8 cellular contexts compared by ENCODE assay signal in genomic region chr2:189440644-189440946, GRCh38. TPM values are rescaled to one million over a fixed set of nuclear protein-coding genes. Genes with fewer than 3 reads are reported as not detected.
DNase-seq lines count a peak whose midpoint lies in the region; ATAC-seq and TF ChIP-seq lines count a peak whose summit lies in the region.

No MANE protein-coding gene starts in this region.

- CTCF ChIA-PET in activated CD4-positive, alpha-beta memory T cell treated with anti-CD3 and anti-CD28 coated beads, Interleukin-2, amount 10 ng/mL, durations not matched to agents 7 days and 5 days (lab: Charles Lee), result interaction anchor here (0.6 to 1.3 kb wide), 3 partner anchors 28 to 322 kb away, joined by 3 to 6 read pairs (median 3); partner anchors contain the start of gene OSGEPL1

- H3K4me3 ChIP-seq in hepatocyte, result peak overlapping the region; percentile 65

- under 1% methylated on average over 8 of the region's 8 CpGs for WGBS in hepatocyte (ENCODE audit: low lambda C conversion rate, missing lambda C conversion rate)

- H3K27me3 ChIP-seq in hepatocyte, result no peaks in the 10 kb centered on the region

- TF ChIP-seq CTCF in hepatocyte (IDR thresholded peaks at IDR 0.05; ENCODE audit: poor library complexity), result no peak

- no peaks in the 10 kb centered on the region for H4K20me1 ChIP-seq in hepatocyte (ENCODE audit: insufficient read depth, poor library complexity, severe bottlenecking)

- H3K9me2 ChIP-seq in hepatocyte (replicated peaks; ENCODE audit: insufficient read depth), result no peaks in the 10 kb centered on the region

- H3K27ac Mint-ChIP-seq in activated CD4-positive, alpha-beta memory T cell treated with anti-CD3 and anti-CD28 coated beads, Interleukin-2, amount 10 ng/mL, durations not matched to agents 7 days and 5 days, result peak overlapping the region; percentile 96
- H3K27ac Mint-ChIP-seq in stimulated activated effector memory CD8-positive, alpha-beta T cell treated with anti-CD3 and anti-CD28 coated beads, Interleukin-12 subunit alpha, Interleukin-12 subunit beta, amount 100 ng/mL, for 72 hours, result peak overlapping the region; percentile 96

- peak overlapping the region; percentile 98 for H3K4me3 Mint-ChIP-seq in activated CD4-positive, alpha-beta memory T cell treated with anti-CD3 and anti-CD28 coated beads, Interleukin-2, amount 10 ng/mL, durations not matched to agents 7 days and 5 days
- no peak overlapping the region for H3K4me3 Mint-ChIP-seq in stimulated activated effector memory CD8-positive, alpha-beta T cell treated with anti-CD3 and anti-CD28 coated beads, Interleukin-12 subunit alpha, Interleukin-12 subunit beta, amount 100 ng/mL, for 72 hours

- H2AFZ ChIP-seq in hepatocyte, result peak overlapping the region; percentile 87

- peaks cover 5% of the 10 kb centered on the region for H3K27me3 Mint-ChIP-seq in activated CD4-positive, alpha-beta memory T cell treated with anti-CD3 and anti-CD28 coated beads, Interleukin-2, amount 10 ng/mL, durations not matched to agents 7 days and 5 days

- H3K27ac ChIP-seq in hepatocyte, result peak overlapping the region; percentile 98

- peaks cover 40% of the 10 kb centered on the region for H3K79me2 ChIP-seq in hepatocyte

- H3K9me3 Mint-ChIP-seq in activated CD4-positive, alpha-beta memory T cell treated with anti-CD3 and anti-CD28 coated beads, Interleukin-2, amount 10 ng/mL, durations not matched to agents 7 days and 5 days, result no peaks in the 10 kb centered on the region
- no peaks in the 10 kb centered on the region for H3K9me3 Mint-ChIP-seq in stimulated activated effector memory CD8-positive, alpha-beta T cell treated with anti-CD3 and anti-CD28 coated beads, Interleukin-12 subunit alpha, Interleukin-12 subunit beta, amount 100 ng/mL, for 72 hours

- no peaks in the 10 kb centered on the region for H3K9me3 ChIP-seq in hepatocyte (ENCODE audit: low read depth)

- POLR2A ChIA-PET in activated CD4-positive, alpha-beta memory T cell treated with anti-CD3 and anti-CD28 coated beads, Interleukin-2, amount 10 ng/mL, durations not matched to agents 7 days and 5 days (lab: Charles Lee), result interaction anchor here (0.6 to 3.8 kb wide), 14 partner anchors 9 to 679 kb away, joined by 3 to 17 read pairs (median 4); partner anchors contain the start of genes ANKAR, ORMDL1, OSGEPL1 and PMS1

- H3K4me2 ChIP-seq in hepatocyte, result peak overlapping the region; percentile 83

- no peaks in the 10 kb centered on the region for H3K36me3 Mint-ChIP-seq in activated CD4-positive, alpha-beta memory T cell treated with anti-CD3 and anti-CD28 coated beads, Interleukin-2, amount 10 ng/mL, durations not matched to agents 7 days and 5 days (ENCODE audit: low read depth)
- peaks cover 10% of the 10 kb centered on the region for H3K36me3 Mint-ChIP-seq in stimulated activated effector memory CD8-positive, alpha-beta T cell treated with anti-CD3 and anti-CD28 coated beads, Interleukin-12 subunit alpha, Interleukin-12 subunit beta, amount 100 ng/mL, for 72 hours

- peaks cover 20% of the 10 kb centered on the region for H3K4me1 Mint-ChIP-seq in activated CD4-positive, alpha-beta memory T cell treated with anti-CD3 and anti-CD28 coated beads, Interleukin-2, amount 10 ng/mL, durations not matched to agents 7 days and 5 days
- H3K4me1 Mint-ChIP-seq in stimulated activated effector memory CD8-positive, alpha-beta T cell treated with anti-CD3 and anti-CD28 coated beads, Interleukin-12 subunit alpha, Interleukin-12 subunit beta, amount 100 ng/mL, for 72 hours, result no peaks in the 10 kb centered on the region

- H3K36me3 ChIP-seq in hepatocyte (replicated peaks; ENCODE audit: insufficient read depth, low read depth), result no peaks in the 10 kb centered on the region

- no peaks in the 10 kb centered on the region for H3K4me1 ChIP-seq in hepatocyte (ENCODE audit: insufficient read depth)

- ATAC-seq in GM19023 (IDR thresholded peaks at IDR 0.05; ENCODE audit: unreplicated experiment) (peak; percentile 30), HG02973 (IDR thresholded peaks at IDR 0.05; ENCODE audit: unreplicated experiment) (peak; percentile 23)
- peak; percentile 24 for ATAC-seq in stimulated activated effector memory CD8-positive, alpha-beta T cell treated with anti-CD3 and anti-CD28 coated beads, Interleukin-12 subunit alpha, Interleukin-12 subunit beta, amount 100 ng/mL, for 72 hours

- DNase-seq in activated CD4-positive, alpha-beta memory T cell treated with anti-CD3 and anti-CD28 coated beads, Interleukin-2, amount 10 ng/mL, durations not matched to agents 7 days and 5 days, result no peak
- DNase-seq in hepatocyte (ENCODE audit: low spot score) (no peak), DMS153 treated with DMSO at 0.1 percent for 48 hours (lab: John Stamatoyannopoulos, UW; ENCODE audit: unreplicated experiment) (no peak), SKM-1 treated with dmso at 0.1 percent for 144 hours (lab: John Stamatoyannopoulos, UW; ENCODE audit: unreplicated experiment) (no peak)
- no peak for DNase-seq in stimulated activated effector memory CD8-positive, alpha-beta T cell treated with anti-CD3 and anti-CD28 coated beads, Interleukin-12 subunit alpha, Interleukin-12 subunit beta, amount 100 ng/mL, for 72 hours (ENCODE audit: low spot score in 2 of 2)
- DNase-seq in effector CD8-positive, alpha-beta T cell (lab: John Stamatoyannopoulos, UW), result no peak

RNA-seq across cellular contexts. Expression of gene WDR75, which starts 0.7 kb away (rescaled TPM):
- 10 to 100 TPM; 31.4 to 34.0 TPM for total RNA-seq in activated CD4-positive, alpha-beta memory T cell treated with anti-CD3 and anti-CD28 coated beads, Interleukin-2, amount 10 ng/mL, durations not matched to agents 7 days and 5 days
- total RNA-seq in hepatocyte, result 38.7 and 45.3 TPM in 2 replicates
- 20.1 and 21.0 TPM in 2 replicates for polyA plus RNA-seq in hepatocyte
